Comparison of ENCODE assay signal across 9 cellular contexts in the genomic region with DNA sequence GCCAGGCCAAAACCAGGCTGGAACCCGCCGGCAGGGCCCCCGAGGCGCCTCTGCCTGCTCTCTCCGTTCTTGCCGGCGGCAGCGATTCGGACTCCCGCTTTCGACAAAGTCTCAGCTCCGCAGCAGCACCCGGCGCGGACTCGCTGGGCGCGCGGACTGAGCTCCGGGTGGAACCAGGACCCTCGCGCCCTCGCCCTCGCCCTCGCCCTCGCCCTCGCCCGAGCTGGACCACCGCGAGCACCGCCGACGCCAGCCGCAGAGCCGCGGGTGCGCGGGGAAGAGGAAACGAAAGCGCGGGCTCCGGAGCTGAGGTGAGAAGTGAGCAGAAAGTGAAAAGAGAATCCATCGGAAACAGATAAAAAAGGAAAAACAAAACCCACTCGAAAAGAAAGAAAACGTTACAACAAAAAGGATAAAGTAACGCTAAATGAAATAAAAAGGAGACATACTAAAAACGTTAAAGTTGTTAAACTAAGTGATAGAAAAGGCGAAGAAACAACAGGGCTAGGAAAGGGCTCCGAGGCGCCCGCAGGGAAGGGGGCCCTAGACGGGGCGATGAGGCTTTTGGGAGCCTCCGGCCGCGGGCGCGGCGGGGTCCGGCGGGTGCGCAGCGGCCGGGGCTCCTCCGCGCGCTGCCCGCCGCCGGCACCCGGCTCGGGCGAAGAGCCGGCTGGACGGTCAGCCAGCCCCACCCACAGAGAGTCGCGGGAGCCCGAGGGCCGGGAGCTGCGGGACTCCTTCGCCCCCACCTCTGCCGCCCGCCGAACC.
DNase-seq lines count a peak whose midpoint lies in the region; ATAC-seq and TF ChIP-seq lines count a peak whose summit lies in the region.
"Had no signal": no experiment of that assay in that cellular context is flagged by ENCODE, and none has a peak within 500 bp of the region (broad histone marks: within the 10 kb centered on the region; RNA-seq: fewer than 3 reads in every experiment).

No MANE protein-coding gene starts in this region.

- peak; percentile 37 for ATAC-seq in central memory CD8-positive, alpha-beta T cell (replicated peaks; ENCODE audit: extremely low read depth, poor library complexity, severe bottlenecking)
- no peak for ATAC-seq in esophagus mucosa
- ATAC-seq: K562 had no signal

- peaks cover 89 to 95% of the 10 kb centered on the region in 2 donors for H3K27me3 ChIP-seq in muscle layer of colon (ENCODE audit: control insufficient read depth in 1 of 2, insufficient read depth in 2 of 2, low read length in 2 of 2)

- H3K4me1 ChIP-seq in muscle layer of colon (ENCODE audit: insufficient read depth, low read length) = peaks cover 8% of the 10 kb centered on the region

- H3K4me1 Mint-ChIP-seq in central memory CD8-positive, alpha-beta T cell = peaks cover 24% of the 10 kb centered on the region

- H3K9me3 Mint-ChIP-seq in central memory CD8-positive, alpha-beta T cell = no peaks in the 10 kb centered on the region

- peak; percentile 27 for DNase-seq in stimulated activated CD4-positive, alpha-beta T cell treated with anti-CD3 and anti-CD28 coated beads, Interleukin-12 subunit alpha, Interleukin-12 subunit beta, amount 100 ng/mL, for 4 hours
- no peak for DNase-seq in stimulated activated CD4-positive, alpha-beta T cell treated with anti-CD3 and anti-CD28 coated beads, Interleukin-1b, Interleukin-23, amount 100 ng/mL, for 48 hours
- no peak for DNase-seq in central memory CD8-positive, alpha-beta T cell (ENCODE audit: low spot score in 2 of 2)
- no peak for DNase-seq in AG08396 (ENCODE audit: low spot score)
- no peak for DNase-seq in Ammon's horn (ENCODE audit: low spot score)
- DNase-seq in GM10266 (ENCODE audit: extremely low spot score) = no peak

- H3K9ac ChIP-seq in muscle layer of colon (ENCODE audit: low read length) = no peak overlapping the region

- H3K9me3 ChIP-seq in muscle layer of colon (ENCODE audit: low read length) = peaks cover 2% of the 10 kb centered on the region

- TF ChIP-seq CTCF in GM10266 (IDR thresholded peaks at IDR 0.05; ENCODE audit: control insufficient read depth, insufficient read depth, low read depth, missing control alignments) = no peak

- peak overlapping the region; percentile 21 to 41 for H3K4me3 ChIP-seq in muscle layer of colon (ENCODE audit: low read depth in 1 of 2, low read length in 2 of 2)
- H3K4me3 ChIP-seq: K562 had no signal

- no peaks in the 10 kb centered on the region for H3K36me3 ChIP-seq in muscle layer of colon (ENCODE audit: insufficient read depth, low read length)

- peaks cover 100% of the 10 kb centered on the region for H3K27me3 Mint-ChIP-seq in central memory CD8-positive, alpha-beta T cell

- H3K4me3 Mint-ChIP-seq in central memory CD8-positive, alpha-beta T cell = peak overlapping the region; percentile 66

- H3K27ac ChIP-seq in muscle layer of colon (ENCODE audit: low read depth, low read length) = no peak overlapping the region

- no peak overlapping the region for H3K27ac Mint-ChIP-seq in central memory CD8-positive, alpha-beta T cell (ENCODE audit: low read depth)

- H3K36me3 Mint-ChIP-seq in central memory CD8-positive, alpha-beta T cell (ENCODE audit: insufficient read depth) = no peaks in the 10 kb centered on the region
